9 cellular contexts compared by ENCODE assay signal in the genomic region with DNA sequence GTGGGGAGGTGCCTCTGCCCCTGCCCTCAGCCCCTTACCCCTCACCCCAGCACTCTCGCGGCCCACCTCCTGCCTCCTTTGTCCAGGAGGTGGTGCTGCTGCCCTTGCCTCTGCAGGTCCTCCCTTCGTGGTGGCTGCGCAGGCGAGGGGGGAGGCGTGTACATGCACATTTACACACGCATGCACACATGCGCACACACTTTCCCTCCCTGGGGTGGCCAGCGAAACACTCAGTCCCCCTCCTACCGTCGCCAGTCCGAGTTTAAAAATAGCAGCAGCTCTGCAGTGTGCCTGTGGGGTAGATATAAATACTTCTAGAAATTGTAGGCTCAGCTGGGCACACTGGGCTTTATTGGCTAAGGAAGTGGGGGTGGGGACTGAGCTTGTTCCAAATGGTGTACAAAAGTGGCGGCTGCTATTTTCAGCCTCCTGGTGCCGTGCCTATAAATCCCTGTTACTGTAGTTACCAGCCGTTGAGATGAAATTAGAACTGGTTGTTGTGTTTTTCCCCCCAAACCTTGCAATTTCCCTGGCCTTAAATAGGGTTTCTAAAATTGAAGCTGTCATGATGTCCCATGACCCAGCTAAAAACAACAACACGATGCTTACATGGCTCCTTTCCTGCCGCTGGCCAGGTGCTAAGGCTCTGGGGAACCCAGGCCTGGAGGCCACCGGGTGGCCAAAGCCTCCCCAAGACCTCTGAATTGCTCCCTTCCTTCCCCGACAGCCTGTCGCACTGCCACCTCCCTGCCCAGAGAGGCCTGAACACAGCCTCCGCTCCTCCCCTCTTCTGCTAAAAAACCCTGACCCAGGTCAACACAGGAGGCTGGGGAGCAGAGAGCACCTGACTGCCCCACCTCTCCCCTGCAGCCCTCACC. TPM values are rescaled to one million over a fixed set of nuclear protein-coding genes. Genes with fewer than 3 reads are reported as not detected.
A peak's percentile ranks its signal among the peaks of the same experiment; 100 is the strongest.
DNase-seq lines count a peak whose midpoint lies in the region; ATAC-seq and TF ChIP-seq lines count a peak whose summit lies in the region.
"Had no signal": no experiment of that assay in that cellular context is flagged by ENCODE, and none has a peak within 500 bp of the region (broad histone marks: within the 10 kb centered on the region; RNA-seq: fewer than 3 reads in every experiment).

No MANE protein-coding gene starts in this region.

- intact Hi-C loops in naive thymus-derived CD4-positive, alpha-beta T cell (cut with micrococcal nuclease), result no loop called here

- peaks cover 43% of the 10 kb centered on the region for H3K36me3 ChIP-seq in thoracic aorta
- peaks cover 0 to 92% (median 5%) of the 10 kb centered on the region in 3 experiments for H3K36me3 ChIP-seq in naive thymus-derived CD4-positive, alpha-beta T cell (ENCODE audit: control insufficient read depth in 2 of 3, insufficient read depth in 3 of 3, low read length in 3 of 3)

- no peaks in the 10 kb centered on the region for H3K27me3 Mint-ChIP-seq in naive thymus-derived CD4-positive, alpha-beta T cell
- H3K27me3 Mint-ChIP-seq in effector memory CD8-positive, alpha-beta T cell, result no peaks in the 10 kb centered on the region

- H3K36me3 Mint-ChIP-seq in naive thymus-derived CD4-positive, alpha-beta T cell, result peaks cover 1 to 49% (median 14%) of the 10 kb centered on the region in 5 donors
- peaks cover 16% of the 10 kb centered on the region for H3K36me3 Mint-ChIP-seq in effector memory CD8-positive, alpha-beta T cell (ENCODE audit: insufficient read depth)

- POLR2A ChIA-PET in naive thymus-derived CD4-positive, alpha-beta T cell (lab: Charles Lee), result interaction anchor here (0.5 kb wide), 1 partner anchor 15 kb away, joined by 3 read pairs; no protein-coding TSS in a partner anchor

- ATAC-seq in thoracic aorta (ENCODE audit: insufficient number of reproducible peaks, low FRiP score, low read depth), result peak; percentile 93
- no peak for ATAC-seq in naive thymus-derived CD4-positive, alpha-beta T cell
- no peak for ATAC-seq in effector memory CD8-positive, alpha-beta T cell (replicated peaks)

- H3K27ac ChIP-seq in thoracic aorta, result peak overlapping the region; percentile 94 to 98
- H3K27ac ChIP-seq in naive thymus-derived CD4-positive, alpha-beta T cell (ENCODE audit: low read depth, low read length), result no peak overlapping the region

- peak; percentile 75 for TF ChIP-seq CTCF in thoracic aorta (IDR thresholded peaks at IDR 0.05)

- DNase-seq in KBM-7 (peak; percentile 38), amygdala (lab: John Stamatoyannopoulos, UW) (peak in 52 of 56 donors; percentile 31 to 91 (median 72)), iris pigment epithelial cell (ENCODE audit: low read depth) (peak; percentile 30), thoracic aorta (ENCODE audit: low spot score) (peak; percentile 88), HK-2 (ENCODE audit: unreplicated experiment) (no peak), NCI-H69 (lab: John Stamatoyannopoulos, UW) (no peak)
- DNase-seq in naive thymus-derived CD4-positive, alpha-beta T cell, result no peak
- DNase-seq in effector memory CD8-positive, alpha-beta T cell, result no peak

- in situ Hi-C loops in KBM-7 (cut with MboI; ENCODE audit: low pct_unique_long_range_greater_than_20kb, low sequenced_read_pairs), result no loop called here

- H3K4me1 ChIP-seq in thoracic aorta (ENCODE audit: control insufficient read depth in 1 of 2, low read depth in 2 of 2), result peaks cover 32 to 58% of the 10 kb centered on the region in 2 donors
- no peaks in the 10 kb centered on the region for H3K4me1 ChIP-seq in naive thymus-derived CD4-positive, alpha-beta T cell (ENCODE audit: control insufficient read depth in 2 of 2, insufficient read depth in 2 of 2, low read length in 2 of 2)

- H3K27ac Mint-ChIP-seq in naive thymus-derived CD4-positive, alpha-beta T cell, result no peak overlapping the region
- no peak overlapping the region for H3K27ac Mint-ChIP-seq in effector memory CD8-positive, alpha-beta T cell

- no peaks in the 10 kb centered on the region for H3K27me3 ChIP-seq in thoracic aorta (replicated peaks; ENCODE audit: insufficient read depth)
- H3K27me3 ChIP-seq in naive thymus-derived CD4-positive, alpha-beta T cell (ENCODE audit: control insufficient read depth in 2 of 2, insufficient read depth in 2 of 2, low read length in 2 of 2), result no peaks in the 10 kb centered on the region

- H3K4me3 Mint-ChIP-seq in naive thymus-derived CD4-positive, alpha-beta T cell, result no peak overlapping the region
- H3K4me3 Mint-ChIP-seq in effector memory CD8-positive, alpha-beta T cell, result no peak overlapping the region

- no peaks in the 10 kb centered on the region for H3K9me3 Mint-ChIP-seq in naive thymus-derived CD4-positive, alpha-beta T cell
- no peaks in the 10 kb centered on the region for H3K9me3 Mint-ChIP-seq in effector memory CD8-positive, alpha-beta T cell

- CTCF ChIA-PET in naive thymus-derived CD4-positive, alpha-beta T cell (lab: Charles Lee), result no interaction called here

- H3K9me3 ChIP-seq in thoracic aorta, result no peaks in the 10 kb centered on the region
- no peaks in the 10 kb centered on the region for H3K9me3 ChIP-seq in naive thymus-derived CD4-positive, alpha-beta T cell (ENCODE audit: control insufficient read depth in 2 of 3, low read length in 3 of 3)

- H3K4me1 Mint-ChIP-seq in naive thymus-derived CD4-positive, alpha-beta T cell, result no peaks in the 10 kb centered on the region
- H3K4me1 Mint-ChIP-seq in effector memory CD8-positive, alpha-beta T cell (ENCODE audit: low read depth in 2 of 2), result peaks cover 0 to 2% of the 10 kb centered on the region in 2 donors

- H3K4me3 ChIP-seq in thoracic aorta, result peak overlapping the region; percentile 45
- H3K4me3 ChIP-seq in naive thymus-derived CD4-positive, alpha-beta T cell (ENCODE audit: low read length), result no peak overlapping the region
- H3K4me3 ChIP-seq: skin epidermis had no signal

RNA-seq across cellular contexts. Expression of a gene that starts 12.4 kb away (rescaled TPM):
- total RNA-seq in thoracic aorta, result 10 to 100 TPM; 33.9 to 56.2 TPM
- 10 to 100 TPM; 10.0 to 29.3 (median 26.5) TPM for total RNA-seq in naive thymus-derived CD4-positive, alpha-beta T cell
- 1 to 10 TPM; 6.3 to 6.6 TPM for polyA plus RNA-seq in naive thymus-derived CD4-positive, alpha-beta T cell

RNA-seq across cellular contexts. Expression of a gene that starts 14.4 kb away (rescaled TPM):
- 1 to 10 TPM; 1.2 to 1.5 TPM for total RNA-seq in thoracic aorta
- total RNA-seq in naive thymus-derived CD4-positive, alpha-beta T cell, result not detected
- not detected for polyA plus RNA-seq in naive thymus-derived CD4-positive, alpha-beta T cell

RNA-seq across cellular contexts. Expression of a gene that starts 40.9 kb away (rescaled TPM):
- total RNA-seq in thoracic aorta, result 1 to 10 TPM in 1 of 2 donors, not detected in 1; 2.5 TPM
- total RNA-seq in naive thymus-derived CD4-positive, alpha-beta T cell, result 1 to 10 TPM in 3 of 5 experiments, under 1 TPM in 2; 0.46 to 3.9 (median 1.9) TPM
- polyA plus RNA-seq in naive thymus-derived CD4-positive, alpha-beta T cell, result not detected

Comparison
In these comparisons a context has a peak if more than half of its experiments do, and no peak if none do; other contexts are left out.
1. DNase-seq: peak in KBM-7 (single experiment), amygdala (52 of 56), iris pigment epithelial cell (single experiment) and thoracic aorta (single experiment); none in HK-2 (single experiment), naive thymus-derived CD4-positive, alpha-beta T cell (0 of 9), effector memory CD8-positive, alpha-beta T cell (0 of 3) and NCI-H69 (single experiment).